Comparison of ENCODE assay signal across 21 cellular contexts in genomic region chr1:76865696-76866291, GRCh38.
DNase-seq lines count a peak whose midpoint lies in the region; TF ChIP-seq lines count a peak whose summit lies in the region.
"Had no signal": no experiment of that assay in that cellular context is flagged by ENCODE, and none has a peak within 500 bp of the region (broad histone marks: within the 10 kb centered on the region; RNA-seq: fewer than 3 reads in every experiment).

No MANE protein-coding gene starts in this region.

- peaks cover 35% of the 10 kb centered on the region for H3K36me3 ChIP-seq in WERI-Rb-1
- H3K36me3 ChIP-seq: sigmoid colon, tibial nerve had no signal

- peak overlapping the region; percentile 96 for H3K27ac ChIP-seq in WERI-Rb-1
- H3K27ac ChIP-seq: epithelial cell of prostate had no signal

- H3K27me3 ChIP-seq in WERI-Rb-1 (ENCODE audit: insufficient read depth, low read depth, severe bottlenecking) = no peaks in the 10 kb centered on the region

- peak overlapping the region; percentile 55 for H3K4me3 ChIP-seq in WERI-Rb-1 (ENCODE audit: low read depth, low read length)
- H3K4me3 ChIP-seq: tibial nerve had no signal

- TF ChIP-seq CTCF in WERI-Rb-1 (IDR thresholded peaks at IDR 0.05; ENCODE audit: low read depth, low read length) = no peak

- no peaks in the 10 kb centered on the region for H3K9me3 ChIP-seq in WERI-Rb-1 (ENCODE audit: severe bottlenecking)
- H3K9me3 ChIP-seq: tibial nerve had no signal

- DNase-seq in NCI-H1694 (lab: John Stamatoyannopoulos, UW) (peak; percentile 83), WERI-Rb-1 (peak; percentile 47), inferior parietal cortex (ENCODE audit: extremely low spot score) (peak; percentile 21), NCI-H1105 treated with DMSO at 0.1 percent for 48 hours (lab: John Stamatoyannopoulos, UW) (no peak), NCI-H2196 (lab: John Stamatoyannopoulos, UW; ENCODE audit: unreplicated experiment) (no peak), germinal center (ENCODE audit: low spot score) (no peak)
- DNase-seq in activated CD8-positive, alpha-beta memory T cell treated with anti-CD3 and anti-CD28 coated beads for 24 hours = no peak
- DNase-seq: activated CD4-positive, alpha-beta T cell treated with anti-CD3 and anti-CD28 coated beads for 36 hours; anterior cingulate cortex; C1 segment of cervical spinal cord; COR-L47; cortex of kidney; effector memory CD4-positive, alpha-beta T cell; H7; naive thymus-derived CD8-positive, alpha-beta T cell; NCI-H526; SHP77; sigmoid colon; stimulated activated CD4-positive, alpha-beta T cell treated with anti-CD3 and anti-CD28 coated beads, Interleukin-4, amount 100 ng/mL, for 24 hours had no signal

Comparison
In these comparisons a context has a peak if more than half of its experiments do, and no peak if none do; other contexts are left out.
1. DNase-seq: peak in NCI-H1694 (single experiment), WERI-Rb-1 (single experiment) and inferior parietal cortex (single experiment); none in activated CD8-positive, alpha-beta memory T cell treated with anti-CD3 and anti-CD28 coated beads for 24 hours (single experiment), NCI-H1105 treated with DMSO at 0.1 percent for 48 hours (single experiment), NCI-H2196 (single experiment) and germinal center (single experiment).